Comparison of ENCODE assay signal across 11 cellular contexts in genomic region chr16:22948058-22948602, GRCh38.
A peak's percentile ranks its signal among the peaks of the same experiment; 100 is the strongest.
DNase-seq lines count a peak whose midpoint lies in the region; ATAC-seq and TF ChIP-seq lines count a peak whose summit lies in the region.
"Had no signal": no experiment of that assay in that cellular context is flagged by ENCODE, and none has a peak within 500 bp of the region (broad histone marks: within the 10 kb centered on the region; RNA-seq: fewer than 3 reads in every experiment).

No MANE protein-coding gene starts in this region.

- no peaks in the 10 kb centered on the region for H3K36me3 ChIP-seq in breast epithelium
- no peaks in the 10 kb centered on the region for H3K36me3 ChIP-seq in left lung
- H3K36me3 ChIP-seq in thoracic aorta = no peaks in the 10 kb centered on the region
- no peaks in the 10 kb centered on the region for H3K36me3 ChIP-seq in tibial artery
- H3K36me3 ChIP-seq: BLaER1 treated with 17β-estradiol and CSF1 and Interleukin-3, amounts not matched to agents 10 nM and 100 nM had no signal

- no peaks in the 10 kb centered on the region for H3K9me3 ChIP-seq in breast epithelium
- H3K9me3 ChIP-seq in left lung = no peaks in the 10 kb centered on the region
- no peaks in the 10 kb centered on the region for H3K9me3 ChIP-seq in thoracic aorta
- H3K9me3 ChIP-seq in tibial artery = no peaks in the 10 kb centered on the region
- H3K9me3 ChIP-seq: BLaER1 treated with 17β-estradiol and CSF1 and Interleukin-3, amounts not matched to agents 10 nM and 100 nM had no signal

- no peaks in the 10 kb centered on the region for H3K9me3 Mint-ChIP-seq in MCF 10A (ENCODE audit: unreplicated experiment)
- H3K9me3 Mint-ChIP-seq: nephron progenitor cell had no signal

- intact Hi-C loops in breast epithelium (cut with DNase I; ENCODE audit: low total_unique reads) = no loop called here
- intact Hi-C loops in MCF 10A (cut with micrococcal nuclease) = loop anchor here (2.0 kb wide), 1 partner anchor 49 kb away; no protein-coding TSS in a partner anchor
- intact Hi-C loops in left lung (cut with DNase I) = no loop called here
- intact Hi-C loops in tibial artery (cut with DNase I; ENCODE audit: low total_unique reads) = loop anchor here (5.0 kb wide), 1 partner anchor 271 kb away; no protein-coding TSS in a partner anchor

- H3K4me3 ChIP-seq in breast epithelium (peak overlapping the region; percentile 14 to 56 (median 34)), left lung (no peak overlapping the region), thoracic aorta (peak overlapping the region; percentile 51), tibial artery (peak overlapping the region in 1 of 2 donors; percentile 21)
- H3K4me3 ChIP-seq: BLaER1 treated with 17β-estradiol and CSF1 and Interleukin-3, amounts not matched to agents 10 nM and 100 nM; hepatocyte had no signal

- no peak for TF ChIP-seq POLR2A in breast epithelium (IDR thresholded peaks at IDR 0.05)

- H3K27me3 Mint-ChIP-seq in MCF 10A (ENCODE audit: insufficient read depth, unreplicated experiment) = peaks cover 68% of the 10 kb centered on the region

- in situ Hi-C loops in SK-MEL-5 (cut with HindIII; ENCODE audit: low pct_unique_long_range_greater_than_20kb, low sequenced_read_pairs) = no loop called here

- BruUV-seq in MCF 10A (replicated peaks; lab: Mats Ljungman, UMichigan) = no TSS peak

- DNase-seq in breast epithelium (ENCODE audit: low spot score in 2 of 2) = no peak
- DNase-seq in MCF 10A (ENCODE audit: unreplicated experiment) = no peak
- DNase-seq in SK-MEL-5 (ENCODE audit: low read depth, low spot score) = peak; percentile 19
- DNase-seq in left lung = peak in 1 of 2 donors; percentile 75
- no peak for DNase-seq in thoracic aorta (ENCODE audit: low spot score)
- DNase-seq in pons (ENCODE audit: low spot score) = no peak
- DNase-seq in tibial artery = no peak

- H3K4me3 Mint-ChIP-seq in MCF 10A (ENCODE audit: unreplicated experiment) = no peak overlapping the region
- H3K4me3 Mint-ChIP-seq: nephron progenitor cell had no signal

- H3K27ac ChIP-seq in breast epithelium = no peak overlapping the region
- H3K27ac ChIP-seq in left lung = no peak overlapping the region
- H3K27ac ChIP-seq in thoracic aorta = no peak overlapping the region
- no peak overlapping the region for H3K27ac ChIP-seq in tibial artery
- H3K27ac ChIP-seq: BLaER1 treated with 17β-estradiol and CSF1 and Interleukin-3, amounts not matched to agents 10 nM and 100 nM; hepatocyte had no signal

- TF ChIP-seq CTCF in breast epithelium (IDR thresholded peaks at IDR 0.05) (no peak), MCF 10A (IDR thresholded peaks at IDR 0.05; ENCODE audit: unreplicated experiment) (no peak), left lung (IDR thresholded peaks at IDR 0.05) (no peak), thoracic aorta (IDR thresholded peaks at IDR 0.05) (no peak), tibial artery (IDR thresholded peaks at IDR 0.05) (no peak)

- H3K4me1 ChIP-seq in breast epithelium = no peaks in the 10 kb centered on the region
- H3K4me1 ChIP-seq in left lung = peaks cover 5 to 8% of the 10 kb centered on the region in 2 donors
- peaks cover 3 to 9% of the 10 kb centered on the region in 2 donors for H3K4me1 ChIP-seq in thoracic aorta (ENCODE audit: control insufficient read depth in 1 of 2, low read depth in 2 of 2)
- H3K4me1 ChIP-seq in tibial artery = peaks cover 0 to 11% (median 8%) of the 10 kb centered on the region in 4 donors

- H3K4me1 Mint-ChIP-seq in MCF 10A (ENCODE audit: insufficient read depth, unreplicated experiment) = no peaks in the 10 kb centered on the region

- CTCF ChIA-PET in MCF 10A (lab: Yijun Ruan, JAX) = interaction anchor here (0.9 to 1.8 kb wide), 3 partner anchors 15 to 49 kb away, joined by 3 to 6 read pairs (median 4); no protein-coding TSS in a partner anchor

- H3K27ac Mint-ChIP-seq in MCF 10A (ENCODE audit: low read depth, unreplicated experiment) = no peak overlapping the region
- H3K27ac Mint-ChIP-seq: nephron progenitor cell had no signal

- POLR2A ChIA-PET in MCF 10A (lab: Yijun Ruan, JAX) = no interaction called here

- H3K27me3 ChIP-seq in breast epithelium (peaks cover 0 to 5% of the 10 kb centered on the region in 2 donors), left lung (peaks cover 7 to 55% of the 10 kb centered on the region in 2 donors), thoracic aorta (replicated peaks; ENCODE audit: insufficient read depth) (no peaks in the 10 kb centered on the region), tibial artery (peaks cover 0 to 19% of the 10 kb centered on the region in 2 donors)

- no peaks in the 10 kb centered on the region for H3K36me3 Mint-ChIP-seq in MCF 10A (ENCODE audit: insufficient read depth, unreplicated experiment)

- ATAC-seq in left lung (peak; percentile 34), thoracic aorta (ENCODE audit: insufficient number of reproducible peaks, low FRiP score, low read depth) (no peak), HG02981 (IDR thresholded peaks at IDR 0.05; ENCODE audit: unreplicated experiment) (no peak)

Comparison
In these comparisons a context has a peak if more than half of its experiments do, and no peak if none do; other contexts are left out.
1. intact Hi-C loops: an anchor here in MCF 10A (2.0 kb wide) and tibial artery (5.0 kb wide); none called in breast epithelium and left lung.
2. H3K4me3 ChIP-seq: peak in breast epithelium (3 of 3) and thoracic aorta (single experiment); none in left lung (0 of 2).